1 cellular context compared by ENCODE assay signal in the genomic region with DNA sequence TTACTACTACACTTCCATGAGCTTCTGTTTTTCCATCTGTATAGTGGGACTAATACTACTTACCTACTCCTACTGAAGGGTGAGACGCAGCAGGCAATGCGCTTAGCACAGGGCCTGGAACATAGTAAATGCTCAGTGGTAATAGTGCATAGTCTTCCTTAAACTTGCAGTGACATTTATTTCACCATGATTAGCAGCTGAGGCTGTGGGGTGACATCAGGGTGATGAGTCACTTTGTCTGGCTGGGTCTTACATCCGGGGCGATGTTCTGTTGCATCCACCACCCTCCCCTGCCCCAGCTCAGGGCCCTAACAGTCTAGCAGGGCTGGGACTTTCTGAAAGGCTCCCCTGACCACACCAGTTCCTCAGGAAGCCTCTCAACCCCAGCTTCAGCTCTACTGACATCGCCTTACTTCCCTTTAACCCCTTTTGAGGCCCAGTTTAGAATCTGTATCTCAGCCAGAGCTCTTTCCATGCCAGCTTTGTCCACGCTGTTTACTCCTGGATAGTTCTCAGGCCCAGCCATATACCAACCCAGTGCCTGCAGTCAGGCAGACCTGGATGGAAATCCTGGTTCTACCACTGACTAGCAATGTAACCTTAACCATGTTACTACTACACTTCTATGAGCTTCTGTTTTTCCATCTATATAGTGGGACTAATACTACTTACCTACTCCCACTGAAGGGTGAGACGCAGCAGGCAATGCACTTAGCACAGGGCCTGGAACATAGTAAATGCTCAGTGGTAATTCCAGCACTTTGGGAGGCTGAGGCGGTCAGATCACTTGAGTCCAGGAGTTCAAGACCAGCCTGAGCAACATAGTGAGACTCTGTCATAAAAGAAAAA.
TF ChIP-seq lines count a peak whose summit lies in the region.

No MANE protein-coding gene starts in this region.

TF ChIP-seq in GM23338, 12 proteins besides CTCF, POLR2A, EP300 and RAD21 (continued from another document):
- TF ChIP-seq, protein P1, sequence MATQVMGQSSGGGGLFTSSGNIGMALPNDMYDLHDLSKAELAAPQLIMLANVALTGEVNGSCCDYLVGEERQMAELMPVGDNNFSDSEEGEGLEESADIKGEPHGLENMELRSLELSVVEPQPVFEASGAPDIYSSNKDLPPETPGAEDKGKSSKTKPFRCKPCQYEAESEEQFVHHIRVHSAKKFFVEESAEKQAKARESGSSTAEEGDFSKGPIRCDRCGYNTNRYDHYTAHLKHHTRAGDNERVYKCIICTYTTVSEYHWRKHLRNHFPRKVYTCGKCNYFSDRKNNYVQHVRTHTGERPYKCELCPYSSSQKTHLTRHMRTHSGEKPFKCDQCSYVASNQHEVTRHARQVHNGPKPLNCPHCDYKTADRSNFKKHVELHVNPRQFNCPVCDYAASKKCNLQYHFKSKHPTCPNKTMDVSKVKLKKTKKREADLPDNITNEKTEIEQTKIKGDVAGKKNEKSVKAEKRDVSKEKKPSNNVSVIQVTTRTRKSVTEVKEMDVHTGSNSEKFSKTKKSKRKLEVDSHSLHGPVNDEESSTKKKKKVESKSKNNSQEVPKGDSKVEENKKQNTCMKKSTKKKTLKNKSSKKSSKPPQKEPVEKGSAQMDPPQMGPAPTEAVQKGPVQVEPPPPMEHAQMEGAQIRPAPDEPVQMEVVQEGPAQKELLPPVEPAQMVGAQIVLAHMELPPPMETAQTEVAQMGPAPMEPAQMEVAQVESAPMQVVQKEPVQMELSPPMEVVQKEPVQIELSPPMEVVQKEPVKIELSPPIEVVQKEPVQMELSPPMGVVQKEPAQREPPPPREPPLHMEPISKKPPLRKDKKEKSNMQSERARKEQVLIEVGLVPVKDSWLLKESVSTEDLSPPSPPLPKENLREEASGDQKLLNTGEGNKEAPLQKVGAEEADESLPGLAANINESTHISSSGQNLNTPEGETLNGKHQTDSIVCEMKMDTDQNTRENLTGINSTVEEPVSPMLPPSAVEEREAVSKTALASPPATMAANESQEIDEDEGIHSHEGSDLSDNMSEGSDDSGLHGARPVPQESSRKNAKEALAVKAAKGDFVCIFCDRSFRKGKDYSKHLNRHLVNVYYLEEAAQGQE (IDR thresholded peaks at IDR 0.05; ENCODE audit: unreplicated experiment): no peak
